10 cellular contexts compared by ENCODE assay signal in the genomic region with DNA sequence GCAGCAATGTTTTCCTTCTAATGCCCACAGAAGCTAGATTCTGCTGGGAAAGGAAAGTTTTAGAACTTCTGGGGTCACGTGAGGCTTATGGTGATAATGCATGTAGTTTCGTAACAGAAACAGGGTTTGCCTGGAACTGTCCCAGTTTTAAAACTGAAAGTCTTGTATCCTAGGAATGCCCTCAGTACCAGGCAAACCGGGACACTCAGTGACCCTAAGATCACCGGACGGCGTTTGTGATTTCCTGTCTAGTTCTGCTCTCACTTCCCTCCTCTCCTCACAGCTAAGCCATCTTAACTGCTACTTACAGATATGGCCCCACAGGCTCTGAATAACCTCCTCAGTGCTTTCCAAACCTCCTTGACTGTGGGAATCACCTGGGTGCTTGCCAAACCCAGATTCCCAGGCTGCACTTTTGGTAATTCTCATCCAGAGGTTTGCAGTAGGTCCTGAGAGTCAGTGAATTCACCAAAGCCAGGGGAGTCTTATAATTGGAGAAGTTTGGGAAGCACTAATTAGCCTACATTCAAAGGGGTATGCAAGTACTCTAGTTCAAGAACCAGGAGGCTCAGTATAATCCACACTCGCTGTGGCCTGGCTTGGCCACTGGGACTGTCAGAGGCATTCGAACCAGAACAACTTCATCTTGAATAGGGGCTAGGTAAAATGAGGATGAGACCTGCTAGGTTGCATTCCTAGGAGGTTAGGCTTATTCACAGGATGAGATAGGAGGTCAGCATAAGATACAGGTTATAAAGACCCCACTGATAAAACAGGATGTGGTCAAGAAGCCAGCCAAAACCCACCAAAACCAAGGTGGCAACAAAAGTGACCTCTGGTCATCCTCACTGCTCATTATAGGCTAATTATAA.
A peak's percentile ranks its signal among the peaks of the same experiment; 100 is the strongest.
DNase-seq lines count a peak whose midpoint lies in the region; ATAC-seq, FAIRE-seq and TF ChIP-seq lines count a peak whose summit lies in the region.
"Had no signal": no experiment of that assay in that cellular context is flagged by ENCODE, and none has a peak within 500 bp of the region (broad histone marks: within the 10 kb centered on the region; RNA-seq: fewer than 3 reads in every experiment).

No MANE protein-coding gene starts in this region.

- no peaks in the 10 kb centered on the region for H3K9me3 ChIP-seq in adrenal gland (replicated peaks in 1 of 3)
- H3K9me3 ChIP-seq in kidney (ENCODE audit: control insufficient read depth in 1 of 2, low read length in 2 of 2) = no peaks in the 10 kb centered on the region
- H3K9me3 ChIP-seq: neutrophil had no signal

- no peak overlapping the region for H3K9ac ChIP-seq in kidney (ENCODE audit: low read length in 2 of 2)

- no peaks in the 10 kb centered on the region for H3K27me3 Mint-ChIP-seq in GM23338 (ENCODE audit: insufficient read depth, low read depth, poor library complexity)
- H3K27me3 Mint-ChIP-seq in stimulated activated memory B cell treated with anti-CD40 and anti-IgM and Interleukin-4, amounts not matched to agents 10 μg/mL and 1 μg/mL and 100 μg/mL, for 72 hours = no peaks in the 10 kb centered on the region

- H3K4me1 ChIP-seq in GM23338 (ENCODE audit: insufficient read depth) (peaks cover 38% of the 10 kb centered on the region), adrenal gland (replicated peaks in 1 of 2) (peaks cover 9 to 10% of the 10 kb centered on the region in 2 donors), kidney (ENCODE audit: control insufficient read depth in 1 of 2, insufficient read depth in 1 of 2, low read depth in 1 of 2, low read length in 2 of 2) (peaks cover 4 to 17% of the 10 kb centered on the region in 2 donors)

- peaks cover 55% of the 10 kb centered on the region for H3K4me1 Mint-ChIP-seq in GM23338
- H3K4me1 Mint-ChIP-seq in stimulated activated memory B cell treated with anti-CD40 and anti-IgM and Interleukin-4, amounts not matched to agents 10 μg/mL and 1 μg/mL and 100 μg/mL, for 72 hours = peaks cover 44% of the 10 kb centered on the region

- ATAC-seq in GM23338 (no peak; the same call in 2 of the 3 replicates), HG03354 (IDR thresholded peaks at IDR 0.05; ENCODE audit: poor library complexity, severe bottlenecking, unreplicated experiment) (no peak)
- ATAC-seq in stimulated activated memory B cell treated with anti-CD40 and anti-IgM and Interleukin-4, amounts not matched to agents 10 μg/mL and 1 μg/mL and 100 μg/mL, for 72 hours = no peak

- no peak for FAIRE-seq in kidney (lab: Jason Lieb, UNC)
- FAIRE-seq in RCC 7860 (lab: Jason Lieb, UNC) = no peak

- peaks cover 3% of the 10 kb centered on the region; the same call in 2 of the 3 replicates for H3K9me3 Mint-ChIP-seq in GM23338
- H3K9me3 Mint-ChIP-seq in stimulated activated memory B cell treated with anti-CD40 and anti-IgM and Interleukin-4, amounts not matched to agents 10 μg/mL and 1 μg/mL and 100 μg/mL, for 72 hours = no peaks in the 10 kb centered on the region

- no peak overlapping the region for H2AFZ ChIP-seq in GM23338

- H3K4me3 ChIP-seq in GM23338 (no peak overlapping the region), adrenal gland (peak overlapping the region in 1 of 4 donors; percentile 23), kidney (ENCODE audit: low read length in 2 of 2) (peak overlapping the region in 1 of 2 donors; percentile 38)

- no peak overlapping the region for H3K4me3 Mint-ChIP-seq in GM23338
- H3K4me3 Mint-ChIP-seq in stimulated activated memory B cell treated with anti-CD40 and anti-IgM and Interleukin-4, amounts not matched to agents 10 μg/mL and 1 μg/mL and 100 μg/mL, for 72 hours = no peak overlapping the region

- WGBS in adrenal gland, 4 donors = 24 to 46% (median 37%) methylated on average over 8 of the region's 8 CpGs

- H3K9me2 ChIP-seq in GM23338 (ENCODE audit: insufficient read depth) = peaks cover 8% of the 10 kb centered on the region; the same call in 1 of the 2 replicates

- no peaks in the 10 kb centered on the region for H3F3A ChIP-seq in GM23338 (replicated peaks; ENCODE audit: low read depth)

- DNase-seq in GM23338 (ENCODE audit: low spot score) = peak; percentile 23
- peak; percentile 20 to 87 (median 62) for DNase-seq in adrenal gland
- no peak for DNase-seq in kidney
- no peak for DNase-seq in RCC 7860 (ENCODE audit: low spot score)
- DNase-seq in NCI-H774 (lab: John Stamatoyannopoulos, UW) = no peak
- DNase-seq in stimulated activated naive CD4-positive, alpha-beta T cell treated with Interleukin-2 at 50 U/mL for 16 hours (lab: John Stamatoyannopoulos, UW) = no peak
- DNase-seq: activated T-cell treated with anti-CD3 and anti-CD28 coated beads, Interleukin-2, amount 50 U/mL, for 1 hour had no signal

- no peaks in the 10 kb centered on the region for H3K79me2 ChIP-seq in GM23338 (replicated peaks; ENCODE audit: insufficient read depth)

- H3K36me3 Mint-ChIP-seq in GM23338 (ENCODE audit: low read depth) = peaks cover 3% of the 10 kb centered on the region
- H3K36me3 Mint-ChIP-seq in stimulated activated memory B cell treated with anti-CD40 and anti-IgM and Interleukin-4, amounts not matched to agents 10 μg/mL and 1 μg/mL and 100 μg/mL, for 72 hours = no peaks in the 10 kb centered on the region

- TF ChIP-seq POLR2A in adrenal gland (IDR thresholded peaks at IDR 0.05) = no peak

- H3K36me3 ChIP-seq in GM23338 (ENCODE audit: insufficient read depth) = 0 out of 2 replicates have a peak, but pooled peaks cover 4% of the 10 kb centered on the region
- H3K36me3 ChIP-seq in adrenal gland (replicated peaks in 1 of 2) = no peaks in the 10 kb centered on the region
- H3K36me3 ChIP-seq in kidney (ENCODE audit: control insufficient read depth in 1 of 2, insufficient read depth in 2 of 2, low read length in 2 of 2) = no peaks in the 10 kb centered on the region
- H3K36me3 ChIP-seq: neutrophil had no signal

- peak overlapping the region; percentile 68; the same call in 1 of the 2 replicates for H3K27ac Mint-ChIP-seq in GM23338
- peak overlapping the region; percentile 53 for H3K27ac Mint-ChIP-seq in stimulated activated memory B cell treated with anti-CD40 and anti-IgM and Interleukin-4, amounts not matched to agents 10 μg/mL and 1 μg/mL and 100 μg/mL, for 72 hours

- no peaks in the 10 kb centered on the region for H3K27me3 ChIP-seq in GM23338 (ENCODE audit: insufficient read depth)
- H3K27me3 ChIP-seq in adrenal gland = no peaks in the 10 kb centered on the region
- H3K27me3 ChIP-seq: neutrophil had no signal

- H3K27ac ChIP-seq in GM23338 (ENCODE audit: low read depth) = peak overlapping the region; percentile 96; the same call in 1 of the 2 replicates
- H3K27ac ChIP-seq in adrenal gland = peak overlapping the region in 4 of 5 donors; percentile 2 to 86 (median 30)
- H3K27ac ChIP-seq in kidney (ENCODE audit: low read depth in 2 of 2, low read length in 2 of 2) = peak overlapping the region; percentile 29 to 48
- H3K27ac ChIP-seq: neutrophil had no signal

- intact Hi-C loops in adrenal gland (cut with DNase I) (no loop called here), kidney (cut with DNase I) (no loop called here)

- TF ChIP-seq CTCF in GM23338 (conservative IDR thresholded peaks at IDR 0.05; ENCODE audit: low read depth in 2 of 2) (no peak), adrenal gland (IDR thresholded peaks at IDR 0.05) (no peak), kidney (IDR thresholded peaks at IDR 0.05; ENCODE audit: borderline replicate concordance, extremely low read depth, insufficient read depth) (no peak)

- H3K4me2 ChIP-seq in GM23338 = peak overlapping the region; percentile 31

- H4K20me1 ChIP-seq in GM23338 (replicated peaks; ENCODE audit: insufficient read depth) = no peaks in the 10 kb centered on the region

TF ChIP-seq in GM23338, 12 proteins besides CTCF, POLR2A, EP300 and RAD21 (continues in another document):
- TF ChIP-seq ZNF331 (CRISPR knock-in tag; IDR thresholded peaks at IDR 0.05; ENCODE audit: low read depth) (no peak), NANOG (IDR thresholded peaks at IDR 0.05; ENCODE audit: borderline replicate concordance) (no peak), JUNB (IDR thresholded peaks at IDR 0.05; ENCODE audit: unreplicated experiment) (no peak), EZH2phosphoT487 (IDR thresholded peaks at IDR 0.05; ENCODE audit: unreplicated experiment) (no peak)

Comparison
In these comparisons a context has a peak if more than half of its experiments do, and no peak if none do; other contexts are left out.
1. DNase-seq: peak in GM23338 (single experiment) and adrenal gland (7 of 7); none in kidney (single experiment), RCC 7860 (single experiment), NCI-H774 (single experiment) and stimulated activated naive CD4-positive, alpha-beta T cell treated with Interleukin-2 at 50 U/mL for 16 hours (single experiment).
2. H3K27ac ChIP-seq: peak in every context shown above with its lines; median percentile 96 in GM23338; 38 in kidney; 30 in adrenal gland.